In genomic region chr7:128284102-128284501, GRCh38 we compare ENCODE assay signal across 29 cellular contexts. TPM values are rescaled to one million over a fixed set of nuclear protein-coding genes. Genes with fewer than 3 reads are reported as not detected.
DNase-seq lines count a peak whose midpoint lies in the region; ATAC-seq and TF ChIP-seq lines count a peak whose summit lies in the region.
"Had no signal": no experiment of that assay in that cellular context is flagged by ENCODE, and none has a peak within 500 bp of the region (broad histone marks: within the 10 kb centered on the region; RNA-seq: fewer than 3 reads in every experiment).

No MANE protein-coding gene starts in this region.

- TF ChIP-seq RAD21 in IMR-90 (IDR thresholded peaks at IDR 0.05; ENCODE audit: low read length), result no peak

- H2BK120ac ChIP-seq in IMR-90 (ENCODE audit: low read depth, low read length), result no peak overlapping the region

- dilution Hi-C loops in IMR-90 (cut with HindIII; ENCODE audit: low sequenced_read_pairs, unreplicated experiment), result no loop called here

- H3K4me2 ChIP-seq in IMR-90 (ENCODE audit: low read depth, low read length), result no peak overlapping the region
- no peak overlapping the region for H3K4me2 ChIP-seq in neural progenitor cell
- H3K4me2 ChIP-seq: A549, BLaER1 had no signal

- H3K4me1 Mint-ChIP-seq in endothelial cell (ENCODE audit: unreplicated experiment) (no peaks in the 10 kb centered on the region), neural progenitor cell (no peaks in the 10 kb centered on the region)
- H3K4me1 Mint-ChIP-seq: CD14-positive monocyte; CD4-positive, alpha-beta memory T cell; CD4-positive, CD25-positive, alpha-beta regulatory T cell; CD8-positive, alpha-beta memory T cell had no signal

- H3K4me3 ChIP-seq in IMR-90 (ENCODE audit: insufficient read depth, low read depth, low read length) (no peak overlapping the region), neural progenitor cell (no peak overlapping the region)
- H3K4me3 ChIP-seq: A549, BLaER1, GM12878 had no signal

- H2BK15ac ChIP-seq in IMR-90 (ENCODE audit: low read depth, low read length), result no peak overlapping the region

- H3K4ac ChIP-seq in IMR-90 (ENCODE audit: low read depth, low read length), result no peak overlapping the region

- H2BK5ac ChIP-seq in IMR-90 (ENCODE audit: low read depth, low read length, poor library complexity, severe bottlenecking), result no peak overlapping the region

- H3K23ac ChIP-seq in IMR-90 (ENCODE audit: low read depth, low read length), result no peak overlapping the region

- no peaks in the 10 kb centered on the region for H4K20me1 ChIP-seq in IMR-90 (ENCODE audit: insufficient read depth, low read length)
- H4K20me1 ChIP-seq in neural progenitor cell (ENCODE audit: low read depth), result no peaks in the 10 kb centered on the region
- H4K20me1 ChIP-seq: BLaER1 had no signal

- H3K9me1 ChIP-seq in IMR-90 (ENCODE audit: insufficient read depth, low read length), result no peaks in the 10 kb centered on the region

- H3K56ac ChIP-seq in IMR-90 (ENCODE audit: extremely low read depth, insufficient read depth, low read length), result no peak overlapping the region

- TF ChIP-seq POLR2A in IMR-90 (IDR thresholded peaks at IDR 0.05; ENCODE audit: low read depth, low read length), result no peak

- H3K79me2 ChIP-seq in neural progenitor cell (ENCODE audit: low read depth), result no peaks in the 10 kb centered on the region

- no peak for TF ChIP-seq CTCF in IMR-90 (conservative IDR thresholded peaks at IDR 0.05; ENCODE audit: low read depth, low read length)
- TF ChIP-seq CTCF in endothelial cell (IDR thresholded peaks at IDR 0.05; ENCODE audit: unreplicated experiment), result no peak
- no peak for TF ChIP-seq CTCF in neural progenitor cell (IDR thresholded peaks at IDR 0.05)

- no peak overlapping the region for H3K27ac ChIP-seq in IMR-90 (ENCODE audit: insufficient read depth, low read length)
- H3K27ac ChIP-seq in neural progenitor cell, result no peak overlapping the region
- H3K27ac ChIP-seq: 22Rv1, A549, BLaER1 had no signal

- H3K27me3 ChIP-seq in IMR-90 (ENCODE audit: control insufficient read depth, insufficient read depth, low read length) (no peaks in the 10 kb centered on the region), neural progenitor cell (no peaks in the 10 kb centered on the region)
- H3K27me3 ChIP-seq: BE2C, BLaER1 had no signal

- POLR2A ChIA-PET in IMR-90 (lab: Charles Lee; ENCODE audit: unreplicated experiment), result no interaction called here

- no peaks in the 10 kb centered on the region for H3K4me1 ChIP-seq in IMR-90 (ENCODE audit: control insufficient read depth, insufficient read depth, low read length)
- no peaks in the 10 kb centered on the region for H3K4me1 ChIP-seq in neural progenitor cell
- H3K4me1 ChIP-seq: A549, BLaER1 had no signal

- no peak overlapping the region for H4K5ac ChIP-seq in IMR-90 (ENCODE audit: low read depth, low read length)

- no peak overlapping the region for H3K4me3 Mint-ChIP-seq in endothelial cell (ENCODE audit: unreplicated experiment)
- H3K4me3 Mint-ChIP-seq in neural progenitor cell, result no peak overlapping the region
- H3K4me3 Mint-ChIP-seq: CD14-positive monocyte; CD4-positive, alpha-beta memory T cell; CD4-positive, CD25-positive, alpha-beta regulatory T cell; CD8-positive, alpha-beta memory T cell had no signal

- H3K14ac ChIP-seq in IMR-90 (replicated peaks; ENCODE audit: low read depth, low read length), result no peak overlapping the region

- H3K27me3 Mint-ChIP-seq in endothelial cell (ENCODE audit: unreplicated experiment) (peaks cover 1% of the 10 kb centered on the region), neural progenitor cell (ENCODE audit: insufficient read depth, low read depth) (peaks cover 14% of the 10 kb centered on the region)
- H3K27me3 Mint-ChIP-seq: CD4-positive, alpha-beta memory T cell; CD8-positive, alpha-beta memory T cell had no signal

- H2AFZ ChIP-seq in IMR-90 (replicated peaks; ENCODE audit: low read length, poor library complexity), result no peak overlapping the region
- H2AFZ ChIP-seq in neural progenitor cell (replicated peaks), result no peak overlapping the region

- DNase-seq in IMR-90, result no peak
- no peak for DNase-seq in endothelial cell (ENCODE audit: low spot score)
- peak; percentile 75 for DNase-seq in myocyte (ENCODE audit: low read depth)
- DNase-seq in neural progenitor cell (ENCODE audit: low spot score), result no peak
- no peak for DNase-seq in AG08396 (ENCODE audit: low spot score)
- no peak for DNase-seq in Right ventricle myocardium inferior (ENCODE audit: missing footprints)
- DNase-seq in NCI-H2029 (lab: John Stamatoyannopoulos, UW), result no peak
- DNase-seq: BE2C; C1 segment of cervical spinal cord; CD4-positive, alpha-beta memory T cell; CD4-positive, CD25-positive, alpha-beta regulatory T cell; CD8-positive, alpha-beta memory T cell; COR-L47; DMS 273 treated with DMSO at 0.1 percent for 48 hours; DMS153; DMS53; DMS79; DND-41; EL; GDM1 had no signal

- H3K9me3 ChIP-seq in IMR-90 (ENCODE audit: control insufficient read depth, insufficient read depth, low read length), result peaks cover 10% of the 10 kb centered on the region
- H3K9me3 ChIP-seq in neural progenitor cell (ENCODE audit: low read depth), result no peaks in the 10 kb centered on the region
- H3K9me3 ChIP-seq: A549, BE2C had no signal

- no peak overlapping the region for H2BK20ac ChIP-seq in IMR-90 (ENCODE audit: low read depth, low read length)

- intact Hi-C loops in IMR-90 (cut with micrococcal nuclease), result no loop called here
- intact Hi-C loops in Right ventricle myocardium inferior (cut with DNase I), result no loop called here

- H3K36me3 ChIP-seq in IMR-90 (ENCODE audit: control insufficient read depth, insufficient read depth, low read length), result no peaks in the 10 kb centered on the region
- no peaks in the 10 kb centered on the region for H3K36me3 ChIP-seq in neural progenitor cell
- H3K36me3 ChIP-seq: BE2C had no signal

- WGBS in IMR-90 (ENCODE audit: extremely low coverage in 2 of 2, insufficient read length in 1 of 2), 2 experiments, result 0% methylated on average over 1 of the region's 7 CpGs; no CpG with 5 or more reads in 1 of the 2 experiments

- in situ Hi-C loops in IMR-90 (cut with MboI; ENCODE audit: low sequenced_read_pairs), result no loop called here

- H3K79me1 ChIP-seq in IMR-90 (ENCODE audit: low read depth in 1 of 2, low read length in 2 of 2), result no peaks in the 10 kb centered on the region

- peaks cover 6% of the 10 kb centered on the region for H3K9me3 Mint-ChIP-seq in endothelial cell (ENCODE audit: unreplicated experiment)
- H3K9me3 Mint-ChIP-seq in neural progenitor cell, result peaks cover 10% of the 10 kb centered on the region

- H2AK9ac ChIP-seq in IMR-90 (replicated peaks; ENCODE audit: low read depth, low read length, poor library complexity), result no peak overlapping the region

- BruUV-seq in IMR-90 (replicated peaks; lab: Mats Ljungman, UMichigan), result no TSS peak

- CTCF ChIA-PET in IMR-90 (lab: Yijun Ruan, JAX), result no interaction called here

- H4K91ac ChIP-seq in IMR-90 (ENCODE audit: insufficient read depth, low read depth, low read length), result no peak overlapping the region

- H4K8ac ChIP-seq in IMR-90 (ENCODE audit: low read depth in 2 of 2, low read length in 2 of 2), result no peak overlapping the region

- H3K36me3 Mint-ChIP-seq in endothelial cell (ENCODE audit: low read depth, unreplicated experiment), result peaks cover 19% of the 10 kb centered on the region
- H3K36me3 Mint-ChIP-seq in neural progenitor cell, result peaks cover 9% of the 10 kb centered on the region

- H3K9ac ChIP-seq in IMR-90 (ENCODE audit: low read depth, low read length) (no peak overlapping the region), neural progenitor cell (no peak overlapping the region)
- H3K9ac ChIP-seq: BLaER1 had no signal

- H3K27ac Mint-ChIP-seq in endothelial cell (ENCODE audit: unreplicated experiment), result peak overlapping the region; percentile 43
- peak overlapping the region; percentile 42 for H3K27ac Mint-ChIP-seq in neural progenitor cell
- H3K27ac Mint-ChIP-seq: CD14-positive monocyte; CD4-positive, alpha-beta memory T cell; CD4-positive, CD25-positive, alpha-beta regulatory T cell; CD8-positive, alpha-beta memory T cell had no signal

- peak; percentile 35; the same call in 1 of the 2 replicates for ATAC-seq in IMR-90 (ENCODE audit: low read depth)
- ATAC-seq in Right ventricle myocardium inferior, result no peak
- no peak for ATAC-seq in HG03139 (IDR thresholded peaks at IDR 0.05; ENCODE audit: unreplicated experiment)
- ATAC-seq: A549, GM12878 had no signal

- H3F3A ChIP-seq in neural progenitor cell (ENCODE audit: low read depth), result no peaks in the 10 kb centered on the region

- no peak overlapping the region for H2AK5ac ChIP-seq in IMR-90 (ENCODE audit: low read depth, low read length)

- no peak overlapping the region for H3K18ac ChIP-seq in IMR-90 (ENCODE audit: low read depth, low read length)

TF ChIP-seq in IMR-90, 13 proteins besides CTCF, POLR2A, EP300 and RAD21 (continues in another document):
- TF ChIP-seq CHD1 (IDR thresholded peaks at IDR 0.05; ENCODE audit: low read depth, low read length) (no peak), RFX5 (IDR thresholded peaks at IDR 0.05; ENCODE audit: low read depth, low read length) (no peak), SMC3 (IDR thresholded peaks at IDR 0.05; ENCODE audit: low read depth, low read length) (no peak), ELK1 (IDR thresholded peaks at IDR 0.05; ENCODE audit: borderline replicate concordance, low read depth, low read length) (no peak)

RNA-seq across cellular contexts. Expression of gene LEP, which starts 43.0 kb away (rescaled TPM):
- not detected in 2 replicates for total RNA-seq in IMR-90 (2012; rRNA removed)
- polyA plus RNA-seq in IMR-90 (2012; rRNA removed), result not detected in 2 replicates
- polyA plus RNA-seq in IMR-90 (2012; cell fraction: cytosol; rRNA removed), result not detected in 2 replicates
- not detected in 2 replicates for polyA plus RNA-seq in IMR-90 (2012; cell fraction: nucleus; rRNA removed; ENCODE audit: low replicate concordance)
- total RNA-seq in endothelial cell (ENCODE audit: unreplicated experiment), result not detected
- not detected in 2 replicates for total RNA-seq in myocyte
- polyA plus RNA-seq in myocyte (2012), result 0.04 TPM
- total RNA-seq in neural progenitor cell (ENCODE audit: low replicate concordance), result not detected in 2 replicates
- 2.7 TPM for total RNA-seq in Right ventricle myocardium inferior
- total RNA-seq: A172; CD4-positive, alpha-beta memory T cell; CD4-positive, CD25-positive, alpha-beta regulatory T cell; CD8-positive, alpha-beta memory T cell; Daoy; G401; GM12878 had no signal
- polyA plus RNA-seq: A549; CD4-positive, alpha-beta memory T cell; CD4-positive, CD25-positive, alpha-beta regulatory T cell; CD8-positive, alpha-beta memory T cell; GM12878 had no signal

RNA-seq across cellular contexts. Expression of gene RBM28, which starts 59.6 kb away (rescaled TPM):
- 12.4 and 18.6 TPM in 2 replicates for total RNA-seq in IMR-90 (2012; rRNA removed)
- 18.6 and 20.4 TPM in 2 replicates for polyA plus RNA-seq in IMR-90 (2012; rRNA removed)
- 4.5 and 11.5 TPM in 2 replicates for polyA plus RNA-seq in IMR-90 (2012; cell fraction: cytosol; rRNA removed)
- 13.8 and 59.8 TPM in 2 replicates for polyA plus RNA-seq in IMR-90 (2012; cell fraction: nucleus; rRNA removed; ENCODE audit: low replicate concordance)
- 42.8 TPM for total RNA-seq in endothelial cell (ENCODE audit: unreplicated experiment)
- total RNA-seq in myocyte, result 24.5 and 25.4 TPM in 2 replicates
- 37.6 TPM for polyA plus RNA-seq in myocyte (2012)
- 33.4 and 33.5 TPM in 2 replicates for total RNA-seq in neural progenitor cell (ENCODE audit: low replicate concordance)
- total RNA-seq in Right ventricle myocardium inferior, result 31.7 TPM
